24 cellular contexts compared by ENCODE assay signal in the genomic region with DNA sequence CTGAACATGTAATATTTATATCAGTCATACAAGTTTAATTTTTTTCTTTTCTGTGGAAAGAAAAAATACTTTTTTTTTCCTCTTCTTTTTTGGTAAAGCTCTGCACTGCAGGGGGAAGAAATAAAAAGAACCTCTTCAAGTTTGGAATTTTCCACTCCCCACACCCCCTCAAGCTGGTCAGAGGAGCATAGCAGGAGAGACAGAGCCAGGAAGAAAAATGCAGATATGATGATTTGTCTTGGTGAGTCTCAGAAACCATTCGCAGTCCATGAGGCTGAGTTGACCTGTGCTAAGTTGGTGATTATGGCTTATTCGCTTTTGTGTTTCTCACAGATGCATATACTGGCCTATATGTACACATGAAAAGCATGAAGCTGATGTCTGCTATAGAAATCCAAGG.
DNase-seq lines count a peak whose midpoint lies in the region; ATAC-seq and TF ChIP-seq lines count a peak whose summit lies in the region.
"Had no signal": no experiment of that assay in that cellular context is flagged by ENCODE, and none has a peak within 500 bp of the region (broad histone marks: within the 10 kb centered on the region; RNA-seq: fewer than 3 reads in every experiment).

No MANE protein-coding gene starts in this region.

- H3K9me3 Mint-ChIP-seq in HFFc6 = peaks cover 4% of the 10 kb centered on the region
- peaks cover 0 to 6% (median 2%) of the 10 kb centered on the region in 5 experiments for H3K9me3 Mint-ChIP-seq in brain
- H3K9me3 Mint-ChIP-seq: activated CD8-positive, alpha-beta T cell treated with anti-CD3 and anti-CD28 coated beads for 36 hours; activated naive CD4-positive, alpha-beta T cell treated with anti-CD3 and anti-CD28 coated beads, Interleukin-2, amount 10 ng/mL, durations not matched to agents 7 days and 5 days; activated T-cell treated with anti-CD3 and anti-CD28 coated beads, Interleukin-2, amount 50 U/mL, for 4 hours had no signal

- H3K9me3 ChIP-seq in mesenchymal stem cell (ENCODE audit: control insufficient read depth, low read length) (no peaks in the 10 kb centered on the region), adrenal gland (replicated peaks in 1 of 3) (no peaks in the 10 kb centered on the region)
- H3K9me3 ChIP-seq: BE2C had no signal

- ATAC-seq in HG03432 (IDR thresholded peaks at IDR 0.05; ENCODE audit: unreplicated experiment) (no peak), GM21447 (IDR thresholded peaks at IDR 0.05; ENCODE audit: unreplicated experiment) (no peak)
- ATAC-seq: activated CD8-positive, alpha-beta T cell treated with anti-CD3 and anti-CD28 coated beads for 36 hours; activated T-cell treated with anti-CD3 and anti-CD28 coated beads, Interleukin-2, amount 50 U/mL, for 4 hours; stimulated activated effector memory CD8-positive, alpha-beta T cell treated with anti-CD3 and anti-CD28 coated beads, Interleukin-12 subunit alpha, Interleukin-12 subunit beta, amount 100 ng/mL, for 72 hours had no signal

- no peak overlapping the region for H3K4me2 ChIP-seq in mesenchymal stem cell (ENCODE audit: low read length, poor library complexity, severe bottlenecking)

- H2BK5ac ChIP-seq in mesenchymal stem cell (ENCODE audit: low read depth, low read length, poor library complexity, severe bottlenecking) = no peak overlapping the region

- H3K27ac ChIP-seq in mesenchymal stem cell (ENCODE audit: low read length, poor library complexity, severe bottlenecking) (no peak overlapping the region), urinary bladder (ENCODE audit: low read depth) (peak overlapping the region; percentile 58), adrenal gland (peak overlapping the region in 1 of 5 donors; percentile 54)
- H3K27ac ChIP-seq: coronary artery, RWPE1 had no signal

- no peak overlapping the region for H2BK12ac ChIP-seq in mesenchymal stem cell (ENCODE audit: low read length in 2 of 2)

- H3K4ac ChIP-seq in mesenchymal stem cell (ENCODE audit: low read depth in 1 of 2, low read length in 2 of 2) = no peak overlapping the region

- intact Hi-C loops in adrenal gland (cut with DNase I) = no loop called here

- H2BK15ac ChIP-seq in mesenchymal stem cell (ENCODE audit: low read depth, poor library complexity, severe bottlenecking) = no peak overlapping the region

- TF ChIP-seq CTCF in HFFc6 (IDR thresholded peaks at IDR 0.05) (no peak), brain (conservative IDR thresholded peaks at IDR 0.05) (no peak), adrenal gland (IDR thresholded peaks at IDR 0.05) (no peak)

- H2AFZ ChIP-seq in mesenchymal stem cell (ENCODE audit: low read depth, low read length) = no peak overlapping the region

- no peak overlapping the region for H2AK5ac ChIP-seq in mesenchymal stem cell (ENCODE audit: low read length, severe bottlenecking)

- no peaks in the 10 kb centered on the region for H3K27me3 ChIP-seq in mesenchymal stem cell (ENCODE audit: control insufficient read depth in 1 of 2, insufficient read depth in 1 of 2, low read length in 2 of 2)
- no peaks in the 10 kb centered on the region for H3K27me3 ChIP-seq in adrenal gland
- H3K27me3 ChIP-seq: BE2C had no signal

- H3K4me3 ChIP-seq in mesenchymal stem cell (ENCODE audit: insufficient read depth in 1 of 2, low read depth in 1 of 2, low read length in 2 of 2) (no peak overlapping the region), urinary bladder (ENCODE audit: low read depth, low read length) (no peak overlapping the region), adrenal gland (no peak overlapping the region)
- H3K4me3 ChIP-seq: coronary artery, lung had no signal

- H3K4me1 Mint-ChIP-seq in HFFc6 (ENCODE audit: low read depth) (peaks cover 61% of the 10 kb centered on the region), brain (peaks cover 38% of the 10 kb centered on the region)
- H3K4me1 Mint-ChIP-seq: activated naive CD4-positive, alpha-beta T cell treated with anti-CD3 and anti-CD28 coated beads, Interleukin-2, amount 10 ng/mL, durations not matched to agents 7 days and 5 days; stimulated activated effector memory CD8-positive, alpha-beta T cell treated with anti-CD3 and anti-CD28 coated beads, Interleukin-12 subunit alpha, Interleukin-12 subunit beta, amount 100 ng/mL, for 72 hours had no signal

- no peak overlapping the region for H3K23ac ChIP-seq in mesenchymal stem cell (ENCODE audit: low read length in 2 of 2)

- peaks cover 0 to 13% of the 10 kb centered on the region in 2 experiments for H3K36me3 ChIP-seq in mesenchymal stem cell (ENCODE audit: control insufficient read depth in 1 of 2, insufficient read depth in 2 of 2, low read depth in 1 of 2, low read length in 2 of 2)
- no peaks in the 10 kb centered on the region for H3K36me3 ChIP-seq in urinary bladder (ENCODE audit: insufficient read depth)
- H3K36me3 ChIP-seq in adrenal gland (replicated peaks in 1 of 2) = no peaks in the 10 kb centered on the region
- H3K36me3 ChIP-seq: BE2C had no signal

- no peaks in the 10 kb centered on the region for H3K79me1 ChIP-seq in mesenchymal stem cell (replicated peaks; ENCODE audit: low read length, poor library complexity, severe bottlenecking)

- 97% methylated on average over 2 of the region's 2 CpGs for WGBS in mesenchymal stem cell
- 37% methylated on average over 2 of the region's 2 CpGs for WGBS in urinary bladder
- WGBS in adrenal gland, 4 donors = 59 to 73% (median 68%) methylated on average over 2 of the region's 2 CpGs

- H2BK120ac ChIP-seq in mesenchymal stem cell (ENCODE audit: low read depth, low read length) = no peak overlapping the region

- peak overlapping the region; percentile 66 for H3K27ac Mint-ChIP-seq in HFFc6
- H3K27ac Mint-ChIP-seq in brain = peak overlapping the region; percentile 14 to 82 (median 75)
- H3K27ac Mint-ChIP-seq: activated CD8-positive, alpha-beta T cell treated with anti-CD3 and anti-CD28 coated beads for 36 hours; activated naive CD4-positive, alpha-beta T cell treated with anti-CD3 and anti-CD28 coated beads, Interleukin-2, amount 10 ng/mL, durations not matched to agents 7 days and 5 days; stimulated activated effector memory CD8-positive, alpha-beta T cell treated with anti-CD3 and anti-CD28 coated beads, Interleukin-12 subunit alpha, Interleukin-12 subunit beta, amount 100 ng/mL, for 72 hours had no signal

- DNase-seq in HFFc6 (peak; percentile 42), mesenchymal stem cell (no peak), adrenal gland (no peak)
- DNase-seq: activated CD4-positive, CD25-positive, alpha-beta regulatory T cell; activated CD8-positive, alpha-beta T cell treated with anti-CD3 and anti-CD28 coated beads for 36 hours; activated naive CD4-positive, alpha-beta T cell treated with anti-CD3 and anti-CD28 coated beads, Interleukin-2, amount 10 ng/mL, durations not matched to agents 7 days and 5 days; activated T-cell treated with anti-CD3 and anti-CD28 coated beads, Interleukin-2, amount 50 U/mL, for 4 hours; BE2C; COR-L47; DND-41; hippocampal formation; islet precursor cell; NCI-H2171; NCI-H524 treated with DMSO at 0.1 percent for 48 hours; nucleus accumbens; T1000 had no signal

- peaks cover 4% of the 10 kb centered on the region for H3K27me3 Mint-ChIP-seq in HFFc6 (ENCODE audit: insufficient read depth)
- H3K27me3 Mint-ChIP-seq in brain = no peaks in the 10 kb centered on the region
- H3K27me3 Mint-ChIP-seq: activated CD8-positive, alpha-beta T cell treated with anti-CD3 and anti-CD28 coated beads for 36 hours; activated naive CD4-positive, alpha-beta T cell treated with anti-CD3 and anti-CD28 coated beads, Interleukin-2, amount 10 ng/mL, durations not matched to agents 7 days and 5 days had no signal

- H3K18ac ChIP-seq in mesenchymal stem cell (ENCODE audit: low read depth in 1 of 2, low read length in 2 of 2) = no peak overlapping the region

- TF ChIP-seq POLR2A in adrenal gland (IDR thresholded peaks at IDR 0.05) = no peak

- peak overlapping the region; percentile 5 for H3K4me3 Mint-ChIP-seq in HFFc6
- H3K4me3 Mint-ChIP-seq in brain = no peak overlapping the region
- H3K4me3 Mint-ChIP-seq: activated CD8-positive, alpha-beta T cell treated with anti-CD3 and anti-CD28 coated beads for 36 hours; activated naive CD4-positive, alpha-beta T cell treated with anti-CD3 and anti-CD28 coated beads, Interleukin-2, amount 10 ng/mL, durations not matched to agents 7 days and 5 days; activated T-cell treated with anti-CD3 and anti-CD28 coated beads, Interleukin-2, amount 50 U/mL, for 4 hours; stimulated activated effector memory CD8-positive, alpha-beta T cell treated with anti-CD3 and anti-CD28 coated beads, Interleukin-12 subunit alpha, Interleukin-12 subunit beta, amount 100 ng/mL, for 72 hours had no signal

- H4K8ac ChIP-seq in mesenchymal stem cell (ENCODE audit: low read length) = no peak overlapping the region

- H3K36me3 Mint-ChIP-seq in HFFc6 (ENCODE audit: low read depth) = peaks cover 12% of the 10 kb centered on the region
- H3K36me3 Mint-ChIP-seq in brain = peaks cover 4% of the 10 kb centered on the region
- H3K36me3 Mint-ChIP-seq: activated naive CD4-positive, alpha-beta T cell treated with anti-CD3 and anti-CD28 coated beads, Interleukin-2, amount 10 ng/mL, durations not matched to agents 7 days and 5 days; stimulated activated effector memory CD8-positive, alpha-beta T cell treated with anti-CD3 and anti-CD28 coated beads, Interleukin-12 subunit alpha, Interleukin-12 subunit beta, amount 100 ng/mL, for 72 hours had no signal

- H3K14ac ChIP-seq in mesenchymal stem cell (ENCODE audit: low read length in 2 of 2) = no peak overlapping the region

- H3K9ac ChIP-seq in mesenchymal stem cell (ENCODE audit: low read length) = peak overlapping the region; percentile 40

- no peak overlapping the region for H4K91ac ChIP-seq in mesenchymal stem cell (ENCODE audit: low read length)

- no peaks in the 10 kb centered on the region for H3K4me1 ChIP-seq in mesenchymal stem cell (ENCODE audit: control insufficient read depth, insufficient read depth, low read depth, low read length)
- no peaks in the 10 kb centered on the region for H3K4me1 ChIP-seq in urinary bladder (ENCODE audit: insufficient read depth)
- H3K4me1 ChIP-seq in adrenal gland (replicated peaks in 1 of 2) = peaks cover 0 to 16% of the 10 kb centered on the region in 2 donors
